33 cellular contexts compared by ENCODE assay signal in genomic region chr12:54949041-54949721, GRCh38. TPM values are rescaled to one million over a fixed set of nuclear protein-coding genes. Genes with fewer than 3 reads are reported as not detected.
DNase-seq lines count a peak whose midpoint lies in the region; ATAC-seq and TF ChIP-seq lines count a peak whose summit lies in the region.
"Had no signal": no experiment of that assay in that cellular context is flagged by ENCODE, and none has a peak within 500 bp of the region (broad histone marks: within the 10 kb centered on the region; RNA-seq: fewer than 3 reads in every experiment).

No MANE protein-coding gene starts in this region.

- H3K9me3 ChIP-seq in WERI-Rb-1 (ENCODE audit: severe bottlenecking) (no peaks in the 10 kb centered on the region), endodermal cell (ENCODE audit: control insufficient read depth, low read length) (peaks cover 70% of the 10 kb centered on the region), gastrocnemius medialis (no peaks in the 10 kb centered on the region)
- H3K9me3 ChIP-seq: adrenal gland, sigmoid colon had no signal

- peaks cover 74% of the 10 kb centered on the region for H3K4me1 Mint-ChIP-seq in activated naive CD4-positive, alpha-beta T cell treated with anti-CD3 and anti-CD28 coated beads, Interleukin-2, amount 50 U/mL, for 24 hours
- H3K4me1 Mint-ChIP-seq in endodermal cell, result peaks cover 28% of the 10 kb centered on the region
- peaks cover 47% of the 10 kb centered on the region for H3K4me1 Mint-ChIP-seq in activated T-helper 1 cell treated with anti-CD3 and anti-CD28 coated beads, Interleukin-12 subunit alpha, Interleukin-12 subunit beta, Interleukin-2, Interleukin-4 antibody, amounts not matched to agents 30 ng/mL and 10 ng/mL and 1 ng/mL, durations not matched to agents 14 hours and 24 hours and 36 hours (ENCODE audit: low read depth)
- H3K4me1 Mint-ChIP-seq: brain, IgD-negative memory B cell had no signal

- TF ChIP-seq CTCF in WERI-Rb-1 (IDR thresholded peaks at IDR 0.05; ENCODE audit: low read depth, low read length), result no peak
- TF ChIP-seq CTCF in endodermal cell (conservative IDR thresholded peaks at IDR 0.05), result no peak
- TF ChIP-seq CTCF in gastrocnemius medialis (IDR thresholded peaks at IDR 0.05 in 4 of 5, conservative IDR thresholded peaks at IDR 0.05 in 1 of 5), result no peak

- H3K27me3 ChIP-seq in WERI-Rb-1 (ENCODE audit: insufficient read depth, low read depth, severe bottlenecking), result no peaks in the 10 kb centered on the region
- no peaks in the 10 kb centered on the region for H3K27me3 ChIP-seq in endodermal cell (ENCODE audit: control insufficient read depth, insufficient read depth, low read length, poor library complexity, severe bottlenecking)
- H3K27me3 ChIP-seq in gastrocnemius medialis, result no peaks in the 10 kb centered on the region
- H3K27me3 ChIP-seq: adrenal gland, sigmoid colon had no signal

- H3K27me3 Mint-ChIP-seq in activated naive CD4-positive, alpha-beta T cell treated with anti-CD3 and anti-CD28 coated beads, Interleukin-2, amount 50 U/mL, for 24 hours, result no peaks in the 10 kb centered on the region
- H3K27me3 Mint-ChIP-seq in endodermal cell (ENCODE audit: insufficient read depth), result peaks cover 2% of the 10 kb centered on the region
- no peaks in the 10 kb centered on the region for H3K27me3 Mint-ChIP-seq in activated T-helper 1 cell treated with anti-CD3 and anti-CD28 coated beads, Interleukin-12 subunit alpha, Interleukin-12 subunit beta, Interleukin-2, Interleukin-4 antibody, amounts not matched to agents 30 ng/mL and 10 ng/mL and 1 ng/mL, durations not matched to agents 14 hours and 24 hours and 36 hours (ENCODE audit: insufficient read depth)
- H3K27me3 Mint-ChIP-seq: IgD-negative memory B cell had no signal

- in situ Hi-C loops in gastrocnemius medialis (cut with MboI; ENCODE audit: low sequenced_read_pairs in 4 of 4), result loop anchor here in 1 of 4 donors (25.0 kb wide), 1 partner anchor 212 kb away; no protein-coding TSS in a partner anchor

- H3K27ac Mint-ChIP-seq in activated naive CD4-positive, alpha-beta T cell treated with anti-CD3 and anti-CD28 coated beads, Interleukin-2, amount 50 U/mL, for 24 hours, result peak overlapping the region; percentile 89
- H3K27ac Mint-ChIP-seq in endodermal cell, result no peak overlapping the region
- H3K27ac Mint-ChIP-seq in activated T-helper 1 cell treated with anti-CD3 and anti-CD28 coated beads, Interleukin-12 subunit alpha, Interleukin-12 subunit beta, Interleukin-2, Interleukin-4 antibody, amounts not matched to agents 30 ng/mL and 10 ng/mL and 1 ng/mL, durations not matched to agents 14 hours and 24 hours and 36 hours, result no peak overlapping the region
- H3K27ac Mint-ChIP-seq: brain, IgD-negative memory B cell, progenitor cell of endocrine pancreas, type B pancreatic cell had no signal

- H3K4me1 ChIP-seq in endodermal cell (ENCODE audit: control insufficient read depth, insufficient read depth, low read length) (no peaks in the 10 kb centered on the region), gastrocnemius medialis (no peaks in the 10 kb centered on the region)
- H3K4me1 ChIP-seq: adrenal gland, sigmoid colon had no signal

- DNase-seq in activated naive CD4-positive, alpha-beta T cell treated with Interleukin-2 at 50 U/mL for 16 hours, result no peak
- DNase-seq in WERI-Rb-1 (no peak), endodermal cell (no peak), gastrocnemius medialis (no peak), NCI-H2081 (lab: John Stamatoyannopoulos, UW) (no peak), NCI-H2171 treated with DMSO at 0.1 percent for 48 hours (lab: John Stamatoyannopoulos, UW) (no peak)
- no peak for DNase-seq in activated T-helper 1 cell treated with anti-CD3 and anti-CD28 coated beads, Interleukin-12 subunit alpha, Interleukin-12 subunit beta, Interleukin-2, Interleukin-4 antibody, amounts not matched to agents 30 ng/mL and 10 ng/mL and 1 ng/mL, durations not matched to agents 14 hours and 24 hours and 36 hours (ENCODE audit: low spot score)
- DNase-seq: activated CD4-positive, alpha-beta T cell treated with anti-CD3 and anti-CD28 coated beads for 48 hours; activated CD8-positive, alpha-beta memory T cell treated with anti-CD3 and anti-CD28 coated beads, Interleukin-2, amount 50 U/mL, for 4 hours; activated effector memory CD4-positive, alpha-beta T cell treated with anti-CD3 and anti-CD28 coated beads, Interleukin-2, amount 50 U/mL, for 16 hours; adrenal gland; DMS153; MV-4-11; NCI-H1436; NCI-H2107; NCI-H748 treated with DMSO at 0.1 percent for 48 hours; nucleus accumbens; SIG-M5; sigmoid colon; stimulated activated CD4-positive, alpha-beta T cell treated with anti-CD3 and anti-CD28 coated beads, Interleukin-4, amount 100 ng/mL, for 1 hour had no signal

- H3K4me3 Mint-ChIP-seq in activated naive CD4-positive, alpha-beta T cell treated with anti-CD3 and anti-CD28 coated beads, Interleukin-2, amount 50 U/mL, for 24 hours, result no peak overlapping the region
- H3K4me3 Mint-ChIP-seq in endodermal cell, result no peak overlapping the region
- no peak overlapping the region for H3K4me3 Mint-ChIP-seq in activated T-helper 1 cell treated with anti-CD3 and anti-CD28 coated beads, Interleukin-12 subunit alpha, Interleukin-12 subunit beta, Interleukin-2, Interleukin-4 antibody, amounts not matched to agents 30 ng/mL and 10 ng/mL and 1 ng/mL, durations not matched to agents 14 hours and 24 hours and 36 hours
- H3K4me3 Mint-ChIP-seq: brain, IgD-negative memory B cell, type B pancreatic cell had no signal

- peaks cover 34% of the 10 kb centered on the region for H3K36me3 Mint-ChIP-seq in activated naive CD4-positive, alpha-beta T cell treated with anti-CD3 and anti-CD28 coated beads, Interleukin-2, amount 50 U/mL, for 24 hours
- peaks cover 3% of the 10 kb centered on the region for H3K36me3 Mint-ChIP-seq in endodermal cell (ENCODE audit: low read depth)
- H3K36me3 Mint-ChIP-seq in activated T-helper 1 cell treated with anti-CD3 and anti-CD28 coated beads, Interleukin-12 subunit alpha, Interleukin-12 subunit beta, Interleukin-2, Interleukin-4 antibody, amounts not matched to agents 30 ng/mL and 10 ng/mL and 1 ng/mL, durations not matched to agents 14 hours and 24 hours and 36 hours (ENCODE audit: low read depth), result peaks cover 59% of the 10 kb centered on the region
- H3K36me3 Mint-ChIP-seq: brain, type B pancreatic cell had no signal

- TF ChIP-seq POLR2A in gastrocnemius medialis (IDR thresholded peaks at IDR 0.05), result no peak

- H3K27ac ChIP-seq in WERI-Rb-1 (peak overlapping the region; percentile 82), endodermal cell (ENCODE audit: low read depth, low read length) (no peak overlapping the region), gastrocnemius medialis (peak overlapping the region in 3 of 4 donors; percentile 7 to 61 (median 39))
- H3K27ac ChIP-seq: adrenal gland, sigmoid colon had no signal

- ATAC-seq in gastrocnemius medialis, result peak in 1 of 2 donors; percentile 39
- ATAC-seq: GM12878, Panc1 had no signal

- H3K9me3 Mint-ChIP-seq in activated naive CD4-positive, alpha-beta T cell treated with anti-CD3 and anti-CD28 coated beads, Interleukin-2, amount 50 U/mL, for 24 hours, result peaks cover 5% of the 10 kb centered on the region
- peaks cover 39% of the 10 kb centered on the region for H3K9me3 Mint-ChIP-seq in endodermal cell
- peaks cover 24% of the 10 kb centered on the region for H3K9me3 Mint-ChIP-seq in activated T-helper 1 cell treated with anti-CD3 and anti-CD28 coated beads, Interleukin-12 subunit alpha, Interleukin-12 subunit beta, Interleukin-2, Interleukin-4 antibody, amounts not matched to agents 30 ng/mL and 10 ng/mL and 1 ng/mL, durations not matched to agents 14 hours and 24 hours and 36 hours
- H3K9me3 Mint-ChIP-seq: brain, type B pancreatic cell had no signal

- WGBS in endodermal cell (ENCODE audit: insufficient coverage in 1 of 2, insufficient read length in 1 of 2), 2 experiments, result 93% methylated on average over 2 of the region's 2 CpGs; no CpG with 5 or more reads in 1 of the 2 experiments

- H3K4me3 ChIP-seq in WERI-Rb-1 (ENCODE audit: low read depth, low read length) (peak overlapping the region; percentile 27; the same call in 1 of the 2 replicates), endodermal cell (ENCODE audit: low read length) (peak overlapping the region; percentile 31), gastrocnemius medialis (no peak overlapping the region)
- H3K4me3 ChIP-seq: adrenal gland, GM12878, sigmoid colon had no signal

- no peak overlapping the region for H3K9ac ChIP-seq in endodermal cell (ENCODE audit: extremely low read depth, low read length, poor library complexity, severe bottlenecking)

- no peaks in the 10 kb centered on the region; the same call in 1 of the 2 replicates for H3K36me3 ChIP-seq in WERI-Rb-1
- H3K36me3 ChIP-seq in endodermal cell (ENCODE audit: control insufficient read depth, insufficient read depth, low read length), result no peaks in the 10 kb centered on the region
- no peaks in the 10 kb centered on the region for H3K36me3 ChIP-seq in gastrocnemius medialis
- H3K36me3 ChIP-seq: adrenal gland, sigmoid colon had no signal

- intact Hi-C loops in gastrocnemius medialis (cut with DNase I; ENCODE audit: low total_unique reads), result no loop called here
- intact Hi-C loops in activated T-helper 1 cell treated with anti-CD3 and anti-CD28 coated beads, Interleukin-12 subunit alpha, Interleukin-12 subunit beta, Interleukin-2, Interleukin-4 antibody, amounts not matched to agents 30 ng/mL and 10 ng/mL and 1 ng/mL, durations not matched to agents 14 hours and 24 hours and 36 hours (cut with micrococcal nuclease), result no loop called here

RNA-seq across cellular contexts. Expression of gene TESPA1, which starts 35.4 kb away (rescaled TPM):
- not detected for total RNA-seq in endodermal cell
- polyA plus RNA-seq in endodermal cell (2013, experiment 1 of 2), result not detected
- not detected for polyA plus RNA-seq in endodermal cell (2013, experiment 2 of 2)
- total RNA-seq in gastrocnemius medialis, result 1 to 10 TPM in 1 of 4 donors, under 1 TPM in 1, not detected in 2; 0.94 to 1.1 TPM
- total RNA-seq in activated T-helper 1 cell treated with anti-CD3 and anti-CD28 coated beads, Interleukin-12 subunit alpha, Interleukin-12 subunit beta, Interleukin-2, Interleukin-4 antibody, amounts not matched to agents 30 ng/mL and 10 ng/mL and 1 ng/mL, durations not matched to agents 14 hours and 24 hours and 36 hours, result 179 and 181 TPM in 2 replicates
- total RNA-seq: fibroblast of lung, glomerular endothelial cell, HT-29, myocyte, progenitor cell of endocrine pancreas had no signal
- polyA plus RNA-seq: AG04450, BJ, fibroblast of lung had no signal

Comparison
In these comparisons a context has a peak if more than half of its experiments do, and no peak if none do; other contexts are left out.
1. H3K4me3 ChIP-seq: peak in WERI-Rb-1 (single experiment) and endodermal cell (single experiment); none in gastrocnemius medialis (0 of 4).
2. RNA of gene TESPA1, which starts 35.4 kb away (total RNA-seq): 179 to 181 TPM in activated T-helper 1 cell treated with anti-CD3 and anti-CD28 coated beads, Interleukin-12 subunit alpha, Interleukin-12 subunit beta, Interleukin-2, Interleukin-4 antibody, amounts not matched to agents 30 ng/mL and 10 ng/mL and 1 ng/mL, durations not matched to agents 14 hours and 24 hours and 36 hours; 0.94 to 1.1 TPM in gastrocnemius medialis and not detected in endodermal cell; every median in the first group is over 10 times any median in the second.